Comparison of ENCODE assay signal across 8 cellular contexts in genomic region chr14:50040401-50040775, GRCh38.
DNase-seq lines count a peak whose midpoint lies in the region; ATAC-seq, FAIRE-seq and TF ChIP-seq lines count a peak whose summit lies in the region.

No MANE protein-coding gene starts in this region.

- peaks cover 3% of the 10 kb centered on the region for H3K4me1 Mint-ChIP-seq in WTC11

- H3K9me3 ChIP-seq in smooth muscle cell (replicated peaks; ENCODE audit: low read depth), result no peaks in the 10 kb centered on the region

- H3K36me3 ChIP-seq in smooth muscle cell (ENCODE audit: low read depth), result no peaks in the 10 kb centered on the region

- H3K9me3 Mint-ChIP-seq in WTC11, result peaks cover 2% of the 10 kb centered on the region; the same call in 1 of the 2 replicates

- no peak for FAIRE-seq in HTR-8/SVneo (lab: Jason Lieb, UNC)

- WGBS in smooth muscle cell (ENCODE audit: low lambda C conversion rate), result 37% methylated on average over 4 of the region's 4 CpGs

- POLR2A ChIA-PET in WTC11 (lab: Charles Lee), result no interaction called here

- no peak overlapping the region for H3K27ac Mint-ChIP-seq in WTC11

- no peaks in the 10 kb centered on the region; the same call in 1 of the 2 replicates for H3K27me3 Mint-ChIP-seq in WTC11 (ENCODE audit: low read depth)

- H3K4me3 Mint-ChIP-seq in WTC11, result no peak overlapping the region

- CTCF ChIA-PET in WTC11 (lab: Charles Lee), result no interaction called here

- peak overlapping the region; percentile 29 for H3K4me2 ChIP-seq in smooth muscle cell

- H3F3A ChIP-seq in smooth muscle cell (ENCODE audit: low read depth), result peaks cover 12% of the 10 kb centered on the region

- H3K4me1 ChIP-seq in smooth muscle cell (ENCODE audit: low read depth), result no peaks in the 10 kb centered on the region

- ATAC-seq in WTC11, result peak; percentile 20; the same call in 1 of the 2 replicates
- ATAC-seq in GM21526 (IDR thresholded peaks at IDR 0.05; ENCODE audit: low FRiP score, unreplicated experiment), result no peak

- peak overlapping the region; percentile 51 for H2AFZ ChIP-seq in smooth muscle cell (ENCODE audit: low read depth)

- H3K9ac ChIP-seq in smooth muscle cell (ENCODE audit: low read depth), result peak overlapping the region; percentile 34

- peak overlapping the region; percentile 83 for H3K27ac ChIP-seq in smooth muscle cell (ENCODE audit: low read depth)

- DNase-seq in ELF-1 (ENCODE audit: low read depth, low spot score), result peak; percentile 53
- peak; percentile 72 for DNase-seq in HTR-8/SVneo (ENCODE audit: insufficient read length, low spot score)
- DNase-seq in WTC11 (ENCODE audit: low spot score), result no peak
- DNase-seq in epithelial cell of esophagus (ENCODE audit: low read depth), result peak; percentile 83
- no peak for DNase-seq in smooth muscle cell (lab: John Stamatoyannopoulos, UW; ENCODE audit: unreplicated experiment)
- no peak for DNase-seq in GOT3 (lab: John Stamatoyannopoulos, UW)
- no peak for DNase-seq in cerebellar cortex (ENCODE audit: low spot score)

- no peaks in the 10 kb centered on the region for H3K27me3 ChIP-seq in smooth muscle cell (ENCODE audit: low read depth)

- no peaks in the 10 kb centered on the region for H3K79me2 ChIP-seq in smooth muscle cell (ENCODE audit: low read depth)

- TF ChIP-seq CTCF in WTC11 (IDR thresholded peaks at IDR 0.05), result no peak
- no peak for TF ChIP-seq CTCF in epithelial cell of esophagus (IDR thresholded peaks at IDR 0.05; ENCODE audit: insufficient read depth, low read depth, low read length, missing control alignments)
- no peak for TF ChIP-seq CTCF in smooth muscle cell (IDR thresholded peaks at IDR 0.05; ENCODE audit: borderline replicate concordance, insufficient read depth, poor library complexity, severe bottlenecking)

- no peak overlapping the region for H3K4me3 ChIP-seq in epithelial cell of esophagus (ENCODE audit: low read length)
- no peak overlapping the region for H3K4me3 ChIP-seq in smooth muscle cell

- no peaks in the 10 kb centered on the region for H3K36me3 Mint-ChIP-seq in WTC11

- no peaks in the 10 kb centered on the region for H4K20me1 ChIP-seq in smooth muscle cell (ENCODE audit: low read depth)

TF ChIP-seq in WTC11, 78 proteins besides CTCF, POLR2A, EP300 and RAD21:
- no peak for TF ChIP-seq TP53 (CRISPR knock-in tag; IDR thresholded peaks at IDR 0.05)
- TF ChIP-seq MYBL2 (CRISPR knock-in tag; IDR thresholded peaks at IDR 0.05), result no peak
- TF ChIP-seq RELA (CRISPR knock-in tag; IDR thresholded peaks at IDR 0.05; ENCODE audit: borderline replicate concordance), result no peak
- TF ChIP-seq SMAD3 (CRISPR knock-in tag; IDR thresholded peaks at IDR 0.05; ENCODE audit: borderline replicate concordance), result no peak
- no peak for TF ChIP-seq TCF7 (CRISPR knock-in tag; IDR thresholded peaks at IDR 0.05; ENCODE audit: low read depth)
- TF ChIP-seq PRRX2 (CRISPR knock-in tag; IDR thresholded peaks at IDR 0.05), result no peak
- TF ChIP-seq, protein P1, sequence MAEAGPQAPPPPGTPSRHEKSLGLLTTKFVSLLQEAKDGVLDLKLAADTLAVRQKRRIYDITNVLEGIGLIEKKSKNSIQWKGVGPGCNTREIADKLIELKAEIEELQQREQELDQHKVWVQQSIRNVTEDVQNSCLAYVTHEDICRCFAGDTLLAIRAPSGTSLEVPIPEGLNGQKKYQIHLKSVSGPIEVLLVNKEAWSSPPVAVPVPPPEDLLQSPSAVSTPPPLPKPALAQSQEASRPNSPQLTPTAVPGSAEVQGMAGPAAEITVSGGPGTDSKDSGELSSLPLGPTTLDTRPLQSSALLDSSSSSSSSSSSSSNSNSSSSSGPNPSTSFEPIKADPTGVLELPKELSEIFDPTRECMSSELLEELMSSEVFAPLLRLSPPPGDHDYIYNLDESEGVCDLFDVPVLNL (CRISPR knock-in tag; IDR thresholded peaks at IDR 0.05; ENCODE audit: borderline replicate concordance, low read depth), result no peak
- TF ChIP-seq ZNF416 (CRISPR knock-in tag; IDR thresholded peaks at IDR 0.05), result no peak
- TF ChIP-seq PREB (CRISPR knock-in tag; IDR thresholded peaks at IDR 0.05; ENCODE audit: borderline replicate concordance), result no peak
- no peak for TF ChIP-seq IRF2 (CRISPR knock-in tag; IDR thresholded peaks at IDR 0.05; ENCODE audit: borderline replicate concordance, low read depth)
- no peak for TF ChIP-seq JUN (CRISPR knock-in tag; IDR thresholded peaks at IDR 0.05)
- TF ChIP-seq, protein P2, sequence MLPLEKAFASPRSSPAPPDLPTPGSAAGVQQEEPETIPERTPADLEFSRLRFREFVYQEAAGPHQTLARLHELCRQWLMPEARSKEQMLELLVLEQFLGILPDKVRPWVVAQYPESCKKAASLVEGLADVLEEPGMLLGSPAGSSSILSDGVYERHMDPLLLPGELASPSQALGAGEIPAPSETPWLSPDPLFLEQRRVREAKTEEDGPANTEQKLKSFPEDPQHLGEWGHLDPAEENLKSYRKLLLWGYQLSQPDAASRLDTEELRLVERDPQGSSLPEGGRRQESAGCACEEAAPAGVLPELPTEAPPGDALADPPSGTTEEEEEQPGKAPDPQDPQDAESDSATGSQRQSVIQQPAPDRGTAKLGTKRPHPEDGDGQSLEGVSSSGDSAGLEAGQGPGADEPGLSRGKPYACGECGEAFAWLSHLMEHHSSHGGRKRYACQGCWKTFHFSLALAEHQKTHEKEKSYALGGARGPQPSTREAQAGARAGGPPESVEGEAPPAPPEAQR (CRISPR knock-in tag; IDR thresholded peaks at IDR 0.05), result no peak
- no peak for TF ChIP-seq NFE2L1 (CRISPR knock-in tag; IDR thresholded peaks at IDR 0.05)
- TF ChIP-seq GABPB1 (CRISPR knock-in tag; IDR thresholded peaks at IDR 0.05), result no peak
- TF ChIP-seq SMAD4 (CRISPR knock-in tag; IDR thresholded peaks at IDR 0.05), result no peak
- TF ChIP-seq, protein P3, sequence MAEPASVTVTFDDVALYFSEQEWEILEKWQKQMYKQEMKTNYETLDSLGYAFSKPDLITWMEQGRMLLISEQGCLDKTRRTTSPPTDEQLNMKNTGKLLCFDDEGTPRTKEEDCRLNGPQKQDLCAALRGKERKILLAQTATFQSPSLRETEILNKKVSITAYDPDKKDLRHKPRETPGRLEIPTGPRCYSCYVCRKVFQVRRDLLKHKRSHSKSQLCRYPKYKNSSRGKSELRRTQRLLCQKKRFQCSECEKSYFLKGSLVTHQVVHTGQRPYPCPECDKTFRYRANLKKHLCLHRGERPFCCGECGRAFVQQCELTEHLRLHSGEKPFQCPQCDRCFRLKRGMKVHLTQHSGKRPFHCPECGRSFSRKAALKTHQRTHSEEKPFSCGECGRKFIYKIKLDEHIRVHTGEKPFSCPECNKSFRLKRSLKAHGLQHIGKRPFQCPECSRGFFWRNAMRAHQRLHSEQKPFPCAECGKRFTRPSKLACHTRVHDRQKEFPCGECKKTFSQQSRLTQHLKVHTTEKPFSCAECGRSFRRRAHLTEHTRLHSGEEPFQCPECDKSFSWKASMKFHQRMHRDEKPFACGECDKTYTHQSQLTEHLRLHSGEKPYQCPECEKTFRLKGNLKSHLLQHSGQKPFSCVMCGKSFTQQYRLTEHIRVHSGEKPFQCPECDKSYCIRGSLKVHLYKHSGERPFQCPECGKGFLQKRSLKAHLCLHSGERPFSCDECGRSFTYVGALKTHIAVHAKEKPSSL (CRISPR knock-in tag; conservative IDR thresholded peaks at IDR 0.05), result no peak
- TF ChIP-seq, protein P4, sequence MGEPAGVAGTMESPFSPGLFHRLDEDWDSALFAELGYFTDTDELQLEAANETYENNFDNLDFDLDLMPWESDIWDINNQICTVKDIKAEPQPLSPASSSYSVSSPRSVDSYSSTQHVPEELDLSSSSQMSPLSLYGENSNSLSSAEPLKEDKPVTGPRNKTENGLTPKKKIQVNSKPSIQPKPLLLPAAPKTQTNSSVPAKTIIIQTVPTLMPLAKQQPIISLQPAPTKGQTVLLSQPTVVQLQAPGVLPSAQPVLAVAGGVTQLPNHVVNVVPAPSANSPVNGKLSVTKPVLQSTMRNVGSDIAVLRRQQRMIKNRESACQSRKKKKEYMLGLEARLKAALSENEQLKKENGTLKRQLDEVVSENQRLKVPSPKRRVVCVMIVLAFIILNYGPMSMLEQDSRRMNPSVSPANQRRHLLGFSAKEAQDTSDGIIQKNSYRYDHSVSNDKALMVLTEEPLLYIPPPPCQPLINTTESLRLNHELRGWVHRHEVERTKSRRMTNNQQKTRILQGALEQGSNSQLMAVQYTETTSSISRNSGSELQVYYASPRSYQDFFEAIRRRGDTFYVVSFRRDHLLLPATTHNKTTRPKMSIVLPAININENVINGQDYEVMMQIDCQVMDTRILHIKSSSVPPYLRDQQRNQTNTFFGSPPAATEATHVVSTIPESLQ (CRISPR knock-in tag; IDR thresholded peaks at IDR 0.05), result no peak
- TF ChIP-seq, protein P5, sequence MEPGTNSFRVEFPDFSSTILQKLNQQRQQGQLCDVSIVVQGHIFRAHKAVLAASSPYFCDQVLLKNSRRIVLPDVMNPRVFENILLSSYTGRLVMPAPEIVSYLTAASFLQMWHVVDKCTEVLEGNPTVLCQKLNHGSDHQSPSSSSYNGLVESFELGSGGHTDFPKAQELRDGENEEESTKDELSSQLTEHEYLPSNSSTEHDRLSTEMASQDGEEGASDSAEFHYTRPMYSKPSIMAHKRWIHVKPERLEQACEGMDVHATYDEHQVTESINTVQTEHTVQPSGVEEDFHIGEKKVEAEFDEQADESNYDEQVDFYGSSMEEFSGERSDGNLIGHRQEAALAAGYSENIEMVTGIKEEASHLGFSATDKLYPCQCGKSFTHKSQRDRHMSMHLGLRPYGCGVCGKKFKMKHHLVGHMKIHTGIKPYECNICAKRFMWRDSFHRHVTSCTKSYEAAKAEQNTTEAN (CRISPR knock-in tag; IDR thresholded peaks at IDR 0.05), result no peak
- no peak for TF ChIP-seq RORB (CRISPR knock-in tag; IDR thresholded peaks at IDR 0.05)
- no peak for TF ChIP-seq ZNF232 (CRISPR knock-in tag; IDR thresholded peaks at IDR 0.05)

Comparison
In these comparisons a context has a peak if more than half of its experiments do, and no peak if none do; other contexts are left out.
1. DNase-seq: peak in ELF-1 (single experiment), HTR-8/SVneo (single experiment) and epithelial cell of esophagus (single experiment); none in WTC11 (single experiment), smooth muscle cell (single experiment), GOT3 (single experiment) and cerebellar cortex (single experiment).